Comparison of ENCODE assay signal across 10 cellular contexts in genomic region chr4:111941957-111942356, GRCh38.
"Had no signal": no experiment of that assay in that cellular context is flagged by ENCODE, and none has a peak within 500 bp of the region (broad histone marks: within the 10 kb centered on the region; RNA-seq: fewer than 3 reads in every experiment).

No MANE protein-coding gene starts in this region.

- H3K4me3 ChIP-seq: GM23338 had no signal

- ATAC-seq: GM23338, HepG2 had no signal

- H3K9me3 Mint-ChIP-seq: GM23338, H9, HFFc6, IgD-negative memory B cell had no signal

- DNase-seq: H9, HCEC 1CT, HFFc6, KBM-7 had no signal

- H3K4me1 Mint-ChIP-seq: IgD-negative memory B cell had no signal

- H3K36me3 Mint-ChIP-seq: IgD-negative memory B cell had no signal

- H3K4me3 Mint-ChIP-seq: GM23338, H9, HFFc6, IgD-negative memory B cell had no signal

- H3K27ac Mint-ChIP-seq: GM23338, H9, HFFc6, IgD-negative memory B cell had no signal

- H3K27ac ChIP-seq: HL-60 had no signal

- H3K4me2 ChIP-seq: GM23338 had no signal

- FAIRE-seq: H1, H54, HepG2 had no signal
